ENCODE assay signal across 8 cellular contexts in the genomic region with DNA sequence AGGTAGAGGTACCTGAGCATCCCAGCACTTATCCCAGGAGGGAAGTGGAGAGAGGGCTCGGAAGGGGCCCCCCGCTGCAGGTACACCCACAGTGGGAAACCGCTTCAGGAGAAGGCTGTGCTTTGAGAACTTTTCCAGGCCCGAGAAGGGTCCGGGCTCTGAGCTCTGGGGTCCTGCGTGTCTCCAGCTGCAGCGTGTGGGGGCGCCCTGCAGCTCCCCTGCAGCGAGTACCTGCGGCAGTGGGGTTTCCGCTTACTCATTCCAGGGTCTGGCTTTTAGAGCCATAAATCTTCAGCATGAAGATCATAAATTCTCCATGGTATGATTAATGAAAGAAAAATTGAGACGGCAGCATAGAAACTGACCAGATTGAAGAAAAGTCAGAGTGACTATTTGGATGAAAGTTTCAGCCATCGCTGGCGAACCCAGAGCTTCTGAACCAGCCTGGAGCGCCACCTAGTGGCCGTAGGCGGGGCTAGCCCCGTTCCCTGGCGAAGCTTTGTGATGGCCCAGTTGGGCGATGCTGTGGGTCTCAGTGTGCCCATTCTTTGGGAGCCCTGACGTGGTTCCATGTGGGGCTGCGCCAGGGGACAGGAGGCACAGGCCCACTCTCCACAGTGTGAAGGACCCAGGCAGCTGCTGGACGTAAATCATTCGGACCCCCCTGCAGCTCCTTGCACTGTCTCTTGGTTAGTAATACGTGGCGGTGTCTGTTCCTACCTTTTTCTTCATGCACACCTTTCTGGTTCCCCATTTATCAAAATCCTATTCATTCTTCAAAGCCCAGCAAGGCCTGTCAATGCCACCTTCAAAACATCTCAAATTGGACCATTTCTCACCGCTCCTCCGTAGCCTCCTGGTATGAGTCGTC.
DNase-seq lines count a peak whose midpoint lies in the region; ATAC-seq lines count a peak whose summit lies in the region.

No MANE protein-coding gene starts in this region.

- POLR2A ChIA-PET in activated CD4-positive, alpha-beta T cell treated with anti-CD3 and anti-CD28 coated beads for 36 hours (lab: Charles Lee): interaction anchor here (0.5 kb wide), 1 partner anchor 414 kb away, joined by 7 read pairs; no protein-coding TSS in a partner anchor

- ATAC-seq in GM19372 (IDR thresholded peaks at IDR 0.05; ENCODE audit: low read depth, unreplicated experiment) (peak; percentile 64), left lobe of liver (peak; percentile 87), GM18502 (IDR thresholded peaks at IDR 0.05; ENCODE audit: poor library complexity, unreplicated experiment) (no peak)
- peak; percentile 83 for ATAC-seq in activated CD4-positive, alpha-beta T cell treated with anti-CD3 and anti-CD28 coated beads for 36 hours
- peak; percentile 58 for ATAC-seq in central memory CD8-positive, alpha-beta T cell (replicated peaks; ENCODE audit: extremely low read depth, poor library complexity, severe bottlenecking)

- H3K27me3 Mint-ChIP-seq in activated CD4-positive, alpha-beta T cell treated with anti-CD3 and anti-CD28 coated beads for 36 hours: peaks cover 8% of the 10 kb centered on the region
- H3K27me3 Mint-ChIP-seq in central memory CD8-positive, alpha-beta T cell: peaks cover 68% of the 10 kb centered on the region

- no peak overlapping the region for H3K4me3 Mint-ChIP-seq in activated CD4-positive, alpha-beta T cell treated with anti-CD3 and anti-CD28 coated beads for 36 hours
- H3K4me3 Mint-ChIP-seq in central memory CD8-positive, alpha-beta T cell: no peak overlapping the region

- CTCF ChIA-PET in activated CD4-positive, alpha-beta T cell treated with anti-CD3 and anti-CD28 coated beads for 36 hours (lab: Charles Lee): interaction anchor here (0.6 to 7.2 kb wide), 51 partner anchors 9 to 898 kb away, joined by 3 to 101 read pairs (median 4); no protein-coding TSS in a partner anchor

- no peaks in the 10 kb centered on the region for H3K9me3 Mint-ChIP-seq in activated CD4-positive, alpha-beta T cell treated with anti-CD3 and anti-CD28 coated beads for 36 hours (ENCODE audit: low read depth)
- H3K9me3 Mint-ChIP-seq in central memory CD8-positive, alpha-beta T cell: no peaks in the 10 kb centered on the region

- intact Hi-C loops in activated CD4-positive, alpha-beta T cell treated with anti-CD3 and anti-CD28 coated beads for 36 hours (cut with DNase I, micrococcal nuclease): loop anchor here (1.0 to 5.0 kb wide), 3 partner anchors 73 to 202 kb away; no protein-coding TSS in a partner anchor

- H3K27ac Mint-ChIP-seq in activated CD4-positive, alpha-beta T cell treated with anti-CD3 and anti-CD28 coated beads for 36 hours: no peak overlapping the region
- H3K27ac Mint-ChIP-seq in central memory CD8-positive, alpha-beta T cell (ENCODE audit: low read depth): no peak overlapping the region

- peak; percentile 90 for DNase-seq in AG08396 (ENCODE audit: low spot score)
- DNase-seq in NCI-H1930 (lab: John Stamatoyannopoulos, UW): peak; percentile 43 to 76
- DNase-seq in activated CD4-positive, alpha-beta T cell treated with anti-CD3 and anti-CD28 coated beads for 36 hours: peak; percentile 87
- DNase-seq in central memory CD8-positive, alpha-beta T cell (ENCODE audit: low spot score in 2 of 2): peak; percentile 38 to 54
- peak; percentile 73 for DNase-seq in left lobe of liver (ENCODE audit: low spot score)
- peak; percentile 45 to 69 for DNase-seq in stimulated activated CD4-positive, alpha-beta T cell treated with anti-CD3 and anti-CD28 coated beads, Interleukin-4, amount 100 ng/mL, for 4 hours

- H3K36me3 Mint-ChIP-seq in activated CD4-positive, alpha-beta T cell treated with anti-CD3 and anti-CD28 coated beads for 36 hours (ENCODE audit: low read depth): no peaks in the 10 kb centered on the region
- H3K36me3 Mint-ChIP-seq in central memory CD8-positive, alpha-beta T cell (ENCODE audit: insufficient read depth): peaks cover 1% of the 10 kb centered on the region

- peaks cover 2% of the 10 kb centered on the region for H3K4me1 Mint-ChIP-seq in activated CD4-positive, alpha-beta T cell treated with anti-CD3 and anti-CD28 coated beads for 36 hours
- no peaks in the 10 kb centered on the region for H3K4me1 Mint-ChIP-seq in central memory CD8-positive, alpha-beta T cell
